ENCODE assay signal across 9 cellular contexts in the genomic region with DNA sequence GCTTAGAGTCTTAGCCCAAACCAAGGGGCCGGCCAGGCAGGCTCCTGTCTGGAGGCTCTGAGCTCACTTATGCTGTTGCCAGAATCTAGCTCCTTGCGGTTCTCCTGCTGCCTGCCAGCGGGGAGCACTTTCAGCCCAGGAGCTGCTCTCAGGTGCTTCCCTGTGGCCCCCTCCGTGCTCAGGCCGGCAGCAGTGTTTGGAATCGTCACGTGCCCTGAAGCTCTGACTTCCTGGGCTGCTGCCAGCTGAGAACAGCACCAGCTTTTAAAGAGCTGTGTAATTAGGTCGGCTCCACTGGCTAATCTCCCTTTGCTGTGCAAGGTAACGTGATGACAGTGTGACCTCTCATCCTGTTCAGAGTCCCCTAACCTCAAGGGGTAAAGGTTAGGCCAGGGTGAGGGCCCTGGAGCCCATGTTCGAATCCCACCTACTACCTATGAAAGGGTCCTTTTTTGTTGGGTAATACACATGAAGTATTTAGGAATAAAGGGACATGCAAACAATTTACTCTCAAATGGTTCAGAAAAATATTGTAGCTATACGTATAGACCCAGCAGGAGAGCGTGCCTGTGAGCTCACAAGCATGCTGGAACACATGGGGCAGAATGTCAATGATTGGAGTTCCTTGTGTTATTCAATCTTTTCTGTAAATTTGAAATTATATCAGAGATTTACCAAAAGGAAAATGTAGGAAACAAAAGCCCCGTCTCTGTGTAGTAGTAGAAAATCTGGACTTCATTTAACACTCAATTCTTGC. TPM values are rescaled to one million over a fixed set of nuclear protein-coding genes. Genes with fewer than 3 reads are reported as not detected.
DNase-seq lines count a peak whose midpoint lies in the region; ATAC-seq and TF ChIP-seq lines count a peak whose summit lies in the region.
"Had no signal": no experiment of that assay in that cellular context is flagged by ENCODE, and none has a peak within 500 bp of the region (broad histone marks: within the 10 kb centered on the region; RNA-seq: fewer than 3 reads in every experiment).

No MANE protein-coding gene starts in this region.

- no peak for TF ChIP-seq CTCF in HCT116 (IDR thresholded peaks at IDR 0.05 in 2 of 3, conservative IDR thresholded peaks at IDR 0.05 in 1 of 3; ENCODE audit: borderline replicate concordance in 1 of 3, insufficient read depth in 1 of 3, low read depth in 2 of 3, low read length in 2 of 3)
- no peak for TF ChIP-seq CTCF in chondrocyte (IDR thresholded peaks at IDR 0.05)
- no peak for TF ChIP-seq CTCF in mucosa of descending colon (IDR thresholded peaks at IDR 0.05)

- H3K4me2 ChIP-seq in HCT116 (ENCODE audit: low read length), result peak overlapping the region; percentile 70

- no peaks in the 10 kb centered on the region for H3K27me3 ChIP-seq in HCT116 (ENCODE audit: insufficient read depth, low read length)

- H3K9me3 ChIP-seq in HCT116 (ENCODE audit: control insufficient read depth in 1 of 2, insufficient read depth in 1 of 2, low read depth in 1 of 2, low read length in 2 of 2) (no peaks in the 10 kb centered on the region), mucosa of descending colon (no peaks in the 10 kb centered on the region)

- H2AFZ ChIP-seq in HCT116 (ENCODE audit: low read depth, low read length, poor library complexity, severe bottlenecking), result no peak overlapping the region

- peak overlapping the region; percentile 51 for H3K27ac Mint-ChIP-seq in chondrocyte (ENCODE audit: unreplicated experiment)
- H3K27ac Mint-ChIP-seq: activated B cell treated with CpG ODN at 0.5 μM for 24 hours had no signal

- no peaks in the 10 kb centered on the region for H4K20me1 ChIP-seq in HCT116 (ENCODE audit: insufficient read depth)

- H3K9me2 ChIP-seq in HCT116 (ENCODE audit: insufficient read depth), result no peaks in the 10 kb centered on the region

- 0 out of 2 replicates have a peak, but pooled peaks have one; percentile 13 for TF ChIP-seq RAD21 in HCT116 (IDR thresholded peaks at IDR 0.05; ENCODE audit: low read depth)

- H3K36me3 Mint-ChIP-seq in chondrocyte (ENCODE audit: low read depth), result peaks cover 4% of the 10 kb centered on the region

- ATAC-seq in HCT116 (peak; percentile 74), mucosa of descending colon (peak; percentile 90), HG02678 (IDR thresholded peaks at IDR 0.05; ENCODE audit: unreplicated experiment) (no peak), HG03025 (IDR thresholded peaks at IDR 0.05; ENCODE audit: low FRiP score, unreplicated experiment) (no peak)

- H3K4me1 Mint-ChIP-seq in chondrocyte (ENCODE audit: low read depth), result peaks cover 26% of the 10 kb centered on the region
- H3K4me1 Mint-ChIP-seq: activated B cell treated with CpG ODN at 0.5 μM for 24 hours had no signal

- no peaks in the 10 kb centered on the region for H3K79me2 ChIP-seq in HCT116 (ENCODE audit: insufficient read depth, low read length)

- peak; percentile 64 for DNase-seq in A172 (ENCODE audit: low spot score)
- peak; percentile 36 for DNase-seq in HCT116 (ENCODE audit: low read depth, low spot score)
- DNase-seq in NCI-H526 treated with DMSO at 0.1 percent for 48 hours (lab: John Stamatoyannopoulos, UW), result peak; percentile 48
- no peak for DNase-seq in chondrocyte (ENCODE audit: low spot score)
- DNase-seq in mucosa of descending colon, result peak; percentile 72 to 81 (median 74)
- DNase-seq in T-helper 9 cell, result no peak
- DNase-seq: activated B cell treated with CpG ODN at 0.5 μM for 24 hours had no signal

- H3K9me3 Mint-ChIP-seq in chondrocyte (ENCODE audit: low read depth), result no peaks in the 10 kb centered on the region
- H3K9me3 Mint-ChIP-seq: activated B cell treated with CpG ODN at 0.5 μM for 24 hours had no signal

- H3K36me3 ChIP-seq in HCT116 (ENCODE audit: control insufficient read depth in 1 of 2, insufficient read depth in 2 of 2, low read length in 2 of 2) (no peaks in the 10 kb centered on the region), mucosa of descending colon (ENCODE audit: low read depth) (no peaks in the 10 kb centered on the region)

- no peak overlapping the region for H3K4me3 Mint-ChIP-seq in chondrocyte (ENCODE audit: unreplicated experiment)
- H3K4me3 Mint-ChIP-seq: activated B cell treated with CpG ODN at 0.5 μM for 24 hours had no signal

- POLR2A ChIA-PET in HCT116 (lab: Charles Lee), result interaction anchor here (1.1 to 1.4 kb wide), 2 partner anchors 15 to 17 kb away, joined by 3 to 4 read pairs; a partner anchor contains a TSS

- no TSS peak for BruUV-seq in HCT116 (replicated peaks; lab: Mats Ljungman, UMichigan)

- H3K4me1 ChIP-seq in HCT116 (ENCODE audit: control insufficient read depth in 1 of 2, insufficient read depth in 2 of 2, low read length in 2 of 2) (peaks cover 27 to 42% of the 10 kb centered on the region in 2 experiments), mucosa of descending colon (ENCODE audit: low read depth) (no peaks in the 10 kb centered on the region)

- RAD21 ChIA-PET in HCT116 (lab: Charles Lee; ENCODE audit: low non-redundant PET in 1 of 2, low total read pairs in 2 of 2, uncharacterized antibody in 2 of 2, unreplicated experiment in 2 of 2), result interaction anchor here in 1 of 2 experiments (0.8 kb wide), 1 partner anchor 17 kb away, joined by 3 read pairs; a partner anchor contains a TSS

- peak overlapping the region in 1 of 2 experiments; percentile 34; a peak in 3 of 4 replicates for H3K4me3 ChIP-seq in HCT116 (replicated peaks in 1 of 2; ENCODE audit: low read depth in 1 of 2, low read length in 2 of 2)
- no peak overlapping the region for H3K4me3 ChIP-seq in mucosa of descending colon

- H3K27me3 Mint-ChIP-seq in chondrocyte (ENCODE audit: low read depth), result no peaks in the 10 kb centered on the region
- H3K27me3 Mint-ChIP-seq: activated B cell treated with CpG ODN at 0.5 μM for 24 hours had no signal

- intact Hi-C loops in HCT116 (cut with micrococcal nuclease), result no loop called here
- intact Hi-C loops in mucosa of descending colon (cut with DNase I, micrococcal nuclease), result no loop called here

- CTCF ChIA-PET in HCT116 (lab: Charles Lee), result interaction anchor here (0.9 to 1.1 kb wide), 2 partner anchors 17 to 48 kb away, joined by 3 to 4 read pairs; a partner anchor contains a TSS

- H3K9ac ChIP-seq in HCT116 (ENCODE audit: low read length), result peak overlapping the region; percentile 50

- TF ChIP-seq POLR2A in HCT116 (IDR thresholded peaks at IDR 0.05; ENCODE audit: borderline replicate concordance, extremely low read depth, insufficient read depth, insufficient read length), result no peak

- H3K27ac ChIP-seq in HCT116 (ENCODE audit: low read depth, low read length), result peak overlapping the region; percentile 57

TF ChIP-seq in HCT116, 20 proteins besides CTCF, POLR2A, EP300 and RAD21:
- TF ChIP-seq TCF7L2 (IDR thresholded peaks at IDR 0.05; ENCODE audit: borderline replicate concordance, extremely low read depth, insufficient read depth, insufficient read length), result peak; percentile 63
- TF ChIP-seq, protein P1, sequence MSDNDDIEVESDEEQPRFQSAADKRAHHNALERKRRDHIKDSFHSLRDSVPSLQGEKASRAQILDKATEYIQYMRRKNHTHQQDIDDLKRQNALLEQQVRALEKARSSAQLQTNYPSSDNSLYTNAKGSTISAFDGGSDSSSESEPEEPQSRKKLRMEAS (IDR thresholded peaks at IDR 0.05), result peak; percentile 75
- no peak for TF ChIP-seq ZNF274 (IDR thresholded peaks at IDR 0.05; ENCODE audit: low read depth, low read length)
- peak; percentile 23; the same call in 1 of the 2 replicates for TF ChIP-seq SP1 (IDR thresholded peaks at IDR 0.05; ENCODE audit: low read depth)

RNA-seq across cellular contexts. Expression of a gene that starts 16.6 kb away (rescaled TPM):
- 3.7 and 5.1 TPM in 2 replicates for total RNA-seq in A172 (2014; rRNA removed; shearing (Covaris generic))
- total RNA-seq in HCT116 (2021; ENCODE audit: unreplicated experiment), result 8.5 TPM
- polyA plus RNA-seq in HCT116 (2012), result 6.1 and 7.8 TPM in 2 replicates
- total RNA-seq in chondrocyte, result 15.9 to 17.6 TPM (median 16.3 TPM) in 3 replicates
- total RNA-seq in mucosa of descending colon, result 10 to 100 TPM; 18.0 to 25.4 (median 25.2) TPM

RNA-seq across cellular contexts. Expression of a gene that starts 19.0 kb away (rescaled TPM):
- total RNA-seq in A172 (2014; rRNA removed; shearing (Covaris generic)), result 85.6 and 89.3 TPM in 2 replicates
- 25.5 TPM for total RNA-seq in HCT116 (2021; ENCODE audit: unreplicated experiment)
- polyA plus RNA-seq in HCT116 (2012), result 19.7 and 22.9 TPM in 2 replicates
- 23.1 to 28.5 TPM (median 24.8 TPM) in 3 replicates for total RNA-seq in chondrocyte
- total RNA-seq in mucosa of descending colon, result 10 to 100 TPM; 12.7 to 23.7 (median 20.9) TPM

Comparison
In these comparisons a context has a peak if more than half of its experiments do, and no peak if none do; other contexts are left out.
1. DNase-seq: peak in A172 (single experiment), HCT116 (single experiment), NCI-H526 treated with DMSO at 0.1 percent for 48 hours (single experiment) and mucosa of descending colon (3 of 3); none in chondrocyte (single experiment) and T-helper 9 cell (single experiment).
2. ATAC-seq: peak in HCT116 (single experiment) and mucosa of descending colon (single experiment); none in HG02678 (single experiment) and HG03025 (single experiment).